18 cellular contexts compared by ENCODE assay signal in the genomic region with DNA sequence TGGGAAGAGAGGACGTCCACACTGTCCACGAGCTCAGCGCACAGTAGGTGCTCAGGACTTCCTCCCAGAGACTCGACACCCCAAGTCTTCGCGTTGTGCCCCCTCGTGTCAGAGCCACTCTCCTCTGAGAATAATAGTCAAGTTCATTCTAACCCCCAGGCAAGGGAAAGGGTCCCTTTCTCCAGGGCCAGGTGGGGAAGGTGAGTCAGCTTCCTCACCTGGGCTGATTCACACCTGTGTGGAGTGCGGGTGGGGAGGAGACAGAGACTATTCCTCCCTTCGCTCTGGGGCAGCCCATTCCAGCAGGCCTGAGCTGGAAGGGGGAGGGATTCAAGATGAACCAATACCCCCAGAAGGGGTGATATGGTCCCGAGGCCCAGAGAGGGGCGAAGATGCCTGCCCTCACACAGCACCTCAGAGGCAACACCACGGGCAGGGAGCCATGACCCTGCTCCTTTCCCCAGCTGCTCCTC. TPM values are rescaled to one million over a fixed set of nuclear protein-coding genes. Genes with fewer than 3 reads are reported as not detected.
DNase-seq lines count a peak whose midpoint lies in the region; ATAC-seq, FAIRE-seq and TF ChIP-seq lines count a peak whose summit lies in the region.
"Had no signal": no experiment of that assay in that cellular context is flagged by ENCODE, and none has a peak within 500 bp of the region (broad histone marks: within the 10 kb centered on the region; RNA-seq: fewer than 3 reads in every experiment).

No MANE protein-coding gene starts in this region.

- H3K4me2 ChIP-seq in PC-3 (ENCODE audit: low read length) (peak overlapping the region; percentile 58), smooth muscle cell (no peak overlapping the region)

- no peaks in the 10 kb centered on the region for H3K9me2 ChIP-seq in PC-3 (replicated peaks; ENCODE audit: low read length)

- no peaks in the 10 kb centered on the region for H3K9me3 Mint-ChIP-seq in MCF 10A (ENCODE audit: unreplicated experiment)
- no peaks in the 10 kb centered on the region for H3K9me3 Mint-ChIP-seq in activated naive CD4-positive, alpha-beta T cell treated with anti-CD3 and anti-CD28 coated beads, Interleukin-2, amount 10 ng/mL, durations not matched to agents 7 days and 5 days

- H3K36me3 ChIP-seq in PC-3 (ENCODE audit: low read depth, low read length), result no peaks in the 10 kb centered on the region
- H3K36me3 ChIP-seq in kidney (ENCODE audit: control insufficient read depth in 1 of 2, insufficient read depth in 2 of 2, low read length in 2 of 2), result no peaks in the 10 kb centered on the region
- H3K36me3 ChIP-seq in smooth muscle cell (ENCODE audit: low read depth), result no peaks in the 10 kb centered on the region
- H3K36me3 ChIP-seq: HAP-1 had no signal

- H2AFZ ChIP-seq in PC-3 (ENCODE audit: low read length) (no peak overlapping the region), smooth muscle cell (ENCODE audit: low read depth) (no peak overlapping the region)

- H3F3A ChIP-seq in PC-3 (ENCODE audit: low read length, unreplicated experiment) (no peaks in the 10 kb centered on the region), smooth muscle cell (ENCODE audit: low read depth) (peaks cover 9% of the 10 kb centered on the region)

- peak; percentile 78 for DNase-seq in PC-3
- peak; percentile 78 for DNase-seq in MCF 10A (ENCODE audit: unreplicated experiment)
- DNase-seq in kidney, result no peak
- no peak for DNase-seq in smooth muscle cell (lab: John Stamatoyannopoulos, UW; ENCODE audit: unreplicated experiment)
- no peak for DNase-seq in LoVo (ENCODE audit: low spot score)
- DNase-seq in activated naive CD4-positive, alpha-beta T cell treated with anti-CD3 and anti-CD28 coated beads, Interleukin-2, amount 10 ng/mL, durations not matched to agents 7 days and 5 days, result no peak
- no peak for DNase-seq in activated naive CD4-positive, alpha-beta T cell (lab: John Stamatoyannopoulos, UW)
- no peak for DNase-seq in NCI-H1092 treated with DMSO at 0.1 percent for 48 hours (lab: John Stamatoyannopoulos, UW)
- DNase-seq: activated CD4-positive, alpha-beta T cell treated with anti-CD3 and anti-CD28 coated beads for 4 hours; activated CD8-positive, alpha-beta memory T cell treated with anti-CD3 and anti-CD28 coated beads, Interleukin-2, amount 50 U/mL, for 4 hours; activated gamma-delta T cell; amygdala; cerebellar nuclear complex; NCI-H1417 treated with DMSO at 0.1 percent for 48 hours; NCI-H526 treated with DMSO at 0.1 percent for 48 hours; stimulated activated CD8-positive, alpha-beta memory T cell treated with anti-CD3 and anti-CD28 coated beads, Interleukin-4, amount 100 ng/mL, for 48 hours had no signal

- H3K4me1 ChIP-seq in PC-3 (ENCODE audit: insufficient read depth, low read length), result peaks cover 41% of the 10 kb centered on the region
- H3K4me1 ChIP-seq in kidney (ENCODE audit: control insufficient read depth in 1 of 2, insufficient read depth in 1 of 2, low read depth in 1 of 2, low read length in 2 of 2), result peaks cover 40 to 49% of the 10 kb centered on the region in 2 donors
- H3K4me1 ChIP-seq in smooth muscle cell (ENCODE audit: low read depth), result peaks cover 6% of the 10 kb centered on the region
- H3K4me1 ChIP-seq: HAP-1 had no signal

- CTCF ChIA-PET in PC-3 (lab: Charles Lee) (no interaction called here), MCF 10A (lab: Yijun Ruan, JAX) (interaction anchor here (0.7 to 1.3 kb wide), 6 partner anchors 9 to 712 kb away, joined by 3 to 4 read pairs (median 4); no protein-coding TSS in a partner anchor)
- CTCF ChIA-PET in activated naive CD4-positive, alpha-beta T cell treated with anti-CD3 and anti-CD28 coated beads, Interleukin-2, amount 10 ng/mL, durations not matched to agents 7 days and 5 days (lab: Charles Lee), result no interaction called here

- BruUV-seq in PC-3 (replicated peaks; lab: Mats Ljungman, UMichigan), result no TSS peak
- BruUV-seq in MCF 10A (replicated peaks; lab: Mats Ljungman, UMichigan), result no TSS peak

- no peaks in the 10 kb centered on the region for H3K9me3 ChIP-seq in PC-3 (ENCODE audit: low read length)
- no peaks in the 10 kb centered on the region for H3K9me3 ChIP-seq in kidney (ENCODE audit: control insufficient read depth in 1 of 2, low read length in 2 of 2)
- no peaks in the 10 kb centered on the region for H3K9me3 ChIP-seq in smooth muscle cell (replicated peaks; ENCODE audit: low read depth)
- H3K9me3 ChIP-seq: HAP-1 had no signal

- no peaks in the 10 kb centered on the region for H3K27me3 ChIP-seq in PC-3 (ENCODE audit: low read length)
- no peaks in the 10 kb centered on the region for H3K27me3 ChIP-seq in smooth muscle cell (ENCODE audit: low read depth)

- H3K4me1 Mint-ChIP-seq in MCF 10A (ENCODE audit: insufficient read depth, unreplicated experiment), result peaks cover 15% of the 10 kb centered on the region
- no peaks in the 10 kb centered on the region for H3K4me1 Mint-ChIP-seq in activated naive CD4-positive, alpha-beta T cell treated with anti-CD3 and anti-CD28 coated beads, Interleukin-2, amount 10 ng/mL, durations not matched to agents 7 days and 5 days

- H4K20me1 ChIP-seq in PC-3 (ENCODE audit: low read length), result no peaks in the 10 kb centered on the region
- H4K20me1 ChIP-seq in smooth muscle cell (ENCODE audit: low read depth), result no peaks in the 10 kb centered on the region

- no peaks in the 10 kb centered on the region for H3K27me3 Mint-ChIP-seq in MCF 10A (ENCODE audit: insufficient read depth, unreplicated experiment)
- peaks cover 36% of the 10 kb centered on the region for H3K27me3 Mint-ChIP-seq in activated naive CD4-positive, alpha-beta T cell treated with anti-CD3 and anti-CD28 coated beads, Interleukin-2, amount 10 ng/mL, durations not matched to agents 7 days and 5 days

- intact Hi-C loops in PC-3 (cut with micrococcal nuclease) (loop anchor here (5.0 kb wide), 1 partner anchor 38 kb away; no protein-coding TSS in a partner anchor), MCF 10A (cut with micrococcal nuclease) (loop anchor here (5.0 kb wide), 2 partner anchors 38 to 118 kb away; no protein-coding TSS in a partner anchor), kidney (cut with DNase I) (no loop called here)

- WGBS in smooth muscle cell (ENCODE audit: low lambda C conversion rate), result 83% methylated on average over 12 of the region's 12 CpGs

- peak; percentile 14 for ATAC-seq in PC-3

- no peak overlapping the region for H3K4me3 Mint-ChIP-seq in MCF 10A (ENCODE audit: unreplicated experiment)
- no peak overlapping the region for H3K4me3 Mint-ChIP-seq in activated naive CD4-positive, alpha-beta T cell treated with anti-CD3 and anti-CD28 coated beads, Interleukin-2, amount 10 ng/mL, durations not matched to agents 7 days and 5 days
- H3K4me3 Mint-ChIP-seq: endodermal cell had no signal

- POLR2A ChIA-PET in PC-3 (lab: Charles Lee; ENCODE audit: unreplicated experiment), result no interaction called here
- POLR2A ChIA-PET in MCF 10A (lab: Yijun Ruan, JAX), result interaction anchor here (0.7 kb wide), 2 partner anchors 14 to 52 kb away, joined by 3 to 4 read pairs; no protein-coding TSS in a partner anchor

- H3K27ac ChIP-seq in PC-3 (ENCODE audit: low read length) (peak overlapping the region; percentile 81), kidney (ENCODE audit: low read depth in 2 of 2, low read length in 2 of 2) (peak overlapping the region; percentile 74 to 95), smooth muscle cell (ENCODE audit: low read depth) (peak overlapping the region; percentile 56)

- no peak for FAIRE-seq in kidney (lab: Jason Lieb, UNC)

- peak overlapping the region; percentile 30; the same call in 1 of the 2 replicates for H3K9ac ChIP-seq in PC-3 (ENCODE audit: low read length)
- H3K9ac ChIP-seq in kidney (ENCODE audit: low read length in 2 of 2), result peak overlapping the region in 1 of 2 donors; percentile 44
- H3K9ac ChIP-seq in smooth muscle cell (ENCODE audit: low read depth), result peak overlapping the region; percentile 51

- TF ChIP-seq CTCF in PC-3 (conservative IDR thresholded peaks at IDR 0.05; ENCODE audit: low read depth, low read length), result no peak
- TF ChIP-seq CTCF in MCF 10A (IDR thresholded peaks at IDR 0.05; ENCODE audit: unreplicated experiment), result no peak
- TF ChIP-seq CTCF in kidney (IDR thresholded peaks at IDR 0.05; ENCODE audit: borderline replicate concordance, extremely low read depth, insufficient read depth), result no peak
- TF ChIP-seq CTCF in smooth muscle cell (IDR thresholded peaks at IDR 0.05; ENCODE audit: borderline replicate concordance, insufficient read depth, poor library complexity, severe bottlenecking), result no peak

- H3K27ac Mint-ChIP-seq in MCF 10A (ENCODE audit: low read depth, unreplicated experiment), result no peak overlapping the region
- no peak overlapping the region for H3K27ac Mint-ChIP-seq in activated naive CD4-positive, alpha-beta T cell treated with anti-CD3 and anti-CD28 coated beads, Interleukin-2, amount 10 ng/mL, durations not matched to agents 7 days and 5 days
- H3K27ac Mint-ChIP-seq: endodermal cell had no signal

- H3K4me3 ChIP-seq in PC-3 (ENCODE audit: low read length), result no peak overlapping the region
- H3K4me3 ChIP-seq in kidney (ENCODE audit: low read length in 2 of 2), result peak overlapping the region in 1 of 2 donors; percentile 11
- H3K4me3 ChIP-seq in smooth muscle cell, result no peak overlapping the region
- H3K4me3 ChIP-seq: HAP-1 had no signal

- no peaks in the 10 kb centered on the region for H3K79me2 ChIP-seq in PC-3 (ENCODE audit: low read length)
- no peaks in the 10 kb centered on the region for H3K79me2 ChIP-seq in smooth muscle cell (ENCODE audit: low read depth)

- H3K36me3 Mint-ChIP-seq in MCF 10A (ENCODE audit: insufficient read depth, unreplicated experiment), result no peaks in the 10 kb centered on the region
- H3K36me3 Mint-ChIP-seq in activated naive CD4-positive, alpha-beta T cell treated with anti-CD3 and anti-CD28 coated beads, Interleukin-2, amount 10 ng/mL, durations not matched to agents 7 days and 5 days, result no peaks in the 10 kb centered on the region

RNA-seq across cellular contexts. Expression of gene RPL3, which starts 29.1 kb away (rescaled TPM):
- total RNA-seq in PC-3 (2014; rRNA removed), result 1,363 and 1,371 TPM in 2 replicates
- 3,475 and 3,632 TPM in 2 replicates for total RNA-seq in MCF 10A (2022)
- total RNA-seq in kidney, result 1,862 TPM
- 2,443 TPM for polyA plus RNA-seq in kidney (ENCODE audit: insufficient read depth, low read depth, low replicate concordance)
- 1,022 and 1,136 TPM in 2 replicates for total RNA-seq in smooth muscle cell
- polyA plus RNA-seq in smooth muscle cell, result 717 and 749 TPM in 2 replicates

RNA-seq across cellular contexts. Expression of gene PDGFB, which starts 45.5 kb away (rescaled TPM):
- total RNA-seq in PC-3 (2014; rRNA removed) (29.7 and 33.1 TPM in 2 replicates), MCF 10A (2022) (0.29 and 0.37 TPM in 2 replicates), kidney (14.2 TPM), smooth muscle cell (1.9 and 2.1 TPM in 2 replicates)
- polyA plus RNA-seq in kidney (ENCODE audit: insufficient read depth, low read depth, low replicate concordance) (10.4 TPM), smooth muscle cell (0.31 and 3.0 TPM in 2 replicates)

RNA-seq across cellular contexts. Expression of gene SYNGR1, which starts 59.5 kb away (rescaled TPM):
- total RNA-seq in PC-3 (2014; rRNA removed) (7.8 and 9.0 TPM in 2 replicates), MCF 10A (2022) (0.25 and 0.35 TPM in 2 replicates), kidney (21.5 TPM), smooth muscle cell (12.0 and 26.7 TPM in 2 replicates)
- polyA plus RNA-seq in kidney (ENCODE audit: insufficient read depth, low read depth, low replicate concordance) (43.0 TPM), smooth muscle cell (55.7 and 58.0 TPM in 2 replicates)

Comparison
In these comparisons a context has a peak if more than half of its experiments do, and no peak if none do; other contexts are left out.
1. DNase-seq: peak in PC-3 (single experiment) and MCF 10A (single experiment); none in kidney (single experiment), smooth muscle cell (single experiment), LoVo (single experiment), activated naive CD4-positive, alpha-beta T cell treated with anti-CD3 and anti-CD28 coated beads, Interleukin-2, amount 10 ng/mL, durations not matched to agents 7 days and 5 days (single experiment), activated naive CD4-positive, alpha-beta T cell (0 of 4) and NCI-H1092 treated with DMSO at 0.1 percent for 48 hours (single experiment).
2. Peak in every context shown above with its lines, with median percentiles within 50 percentile points of each other: H3K27ac ChIP-seq.